In the genomic region with DNA sequence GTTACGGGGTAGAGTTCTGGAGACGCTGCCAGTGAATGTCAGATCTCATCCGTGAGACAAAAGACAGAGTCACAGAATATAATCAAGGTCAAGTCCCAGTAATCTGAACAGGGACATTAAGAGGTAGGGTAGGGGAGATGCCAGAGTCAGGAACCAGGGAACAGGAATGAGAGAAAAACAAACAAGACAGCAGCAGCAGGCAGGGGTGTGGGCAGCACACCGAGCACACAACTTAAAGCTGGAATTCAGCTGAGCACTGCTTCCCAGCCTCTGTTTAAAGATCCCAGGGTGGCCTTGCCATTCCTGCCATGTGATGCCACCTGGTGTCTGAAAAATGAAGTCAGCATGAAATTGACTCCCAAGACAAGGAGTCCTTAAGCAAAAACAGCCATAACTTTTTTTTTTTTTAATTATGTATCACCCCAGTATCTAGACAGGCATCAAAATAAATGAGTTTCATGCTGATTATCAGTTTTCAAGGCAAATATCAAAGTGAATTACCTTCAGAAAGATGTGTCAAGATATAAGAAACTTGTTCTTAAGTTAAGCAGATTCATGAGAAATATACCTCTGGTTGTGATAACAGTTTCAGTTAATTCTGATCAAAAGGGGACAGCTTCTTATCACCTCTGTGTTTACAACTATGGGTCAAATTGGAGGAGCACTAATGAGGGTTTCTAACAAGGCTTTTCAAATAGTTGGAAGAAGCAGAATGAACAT, we compare ENCODE assay signal across 8 cellular contexts.
A peak's percentile ranks its signal among the peaks of the same experiment; 100 is the strongest.
DNase-seq lines count a peak whose midpoint lies in the region; ATAC-seq, FAIRE-seq and TF ChIP-seq lines count a peak whose summit lies in the region.

No MANE protein-coding gene starts in this region.

- H3K36me3 ChIP-seq in breast epithelium (no peaks in the 10 kb centered on the region), kidney (ENCODE audit: control insufficient read depth in 1 of 2, insufficient read depth in 2 of 2, low read length in 2 of 2) (no peaks in the 10 kb centered on the region)

- TF ChIP-seq POLR2A in breast epithelium (IDR thresholded peaks at IDR 0.05), result no peak

- CTCF ChIA-PET in activated CD4-positive, alpha-beta memory T cell treated with anti-CD3 and anti-CD28 coated beads for 36 hours (lab: Charles Lee), result interaction anchor here (0.6 to 1.9 kb wide), 5 partner anchors 30 to 1069 kb away, joined by 3 to 6 read pairs (median 5); no protein-coding TSS in a partner anchor
- CTCF ChIA-PET in activated CD4-positive, alpha-beta memory T cell treated with anti-CD3 and anti-CD28 coated beads, Interleukin-2, amount 10 ng/mL, durations not matched to agents 7 days and 5 days (lab: Charles Lee), result no interaction called here

- H3K4me3 ChIP-seq in breast epithelium (no peak overlapping the region), kidney (ENCODE audit: low read length in 2 of 2) (peak overlapping the region in 1 of 2 donors; percentile 5)

- peaks cover 17% of the 10 kb centered on the region for H3K36me3 Mint-ChIP-seq in activated CD4-positive, alpha-beta memory T cell treated with anti-CD3 and anti-CD28 coated beads for 36 hours
- H3K36me3 Mint-ChIP-seq in activated CD4-positive, alpha-beta memory T cell treated with anti-CD3 and anti-CD28 coated beads, Interleukin-2, amount 10 ng/mL, durations not matched to agents 7 days and 5 days (ENCODE audit: low read depth), result peaks cover 3% of the 10 kb centered on the region

- H3K9me3 Mint-ChIP-seq in activated CD4-positive, alpha-beta memory T cell treated with anti-CD3 and anti-CD28 coated beads for 36 hours, result peaks cover 6% of the 10 kb centered on the region
- peaks cover 2% of the 10 kb centered on the region for H3K9me3 Mint-ChIP-seq in activated CD4-positive, alpha-beta memory T cell treated with anti-CD3 and anti-CD28 coated beads, Interleukin-2, amount 10 ng/mL, durations not matched to agents 7 days and 5 days

- H3K27ac ChIP-seq in breast epithelium (no peak overlapping the region), kidney (ENCODE audit: low read depth in 2 of 2, low read length in 2 of 2) (no peak overlapping the region)

- no peaks in the 10 kb centered on the region for H3K27me3 ChIP-seq in breast epithelium

- peak; percentile 27 for DNase-seq in activated CD4-positive, alpha-beta memory T cell treated with anti-CD3 and anti-CD28 coated beads for 36 hours
- no peak for DNase-seq in activated CD4-positive, alpha-beta memory T cell treated with anti-CD3 and anti-CD28 coated beads, Interleukin-2, amount 10 ng/mL, durations not matched to agents 7 days and 5 days
- DNase-seq in NCI-H748 treated with DMSO at 0.1 percent for 48 hours (lab: John Stamatoyannopoulos, UW) (peak; percentile 41), breast epithelium (ENCODE audit: low spot score in 2 of 2) (peak in 1 of 2 donors; percentile 20), kidney (no peak), stromal cell of bone marrow (ENCODE audit: low read depth) (peak; percentile 67)

- TF ChIP-seq CTCF in breast epithelium (IDR thresholded peaks at IDR 0.05) (peak in 2 of 3 donors; percentile 41 to 42), kidney (IDR thresholded peaks at IDR 0.05; ENCODE audit: borderline replicate concordance, extremely low read depth, insufficient read depth) (peak; percentile 73)

- H3K4me3 Mint-ChIP-seq in activated CD4-positive, alpha-beta memory T cell treated with anti-CD3 and anti-CD28 coated beads for 36 hours, result no peak overlapping the region
- no peak overlapping the region for H3K4me3 Mint-ChIP-seq in activated CD4-positive, alpha-beta memory T cell treated with anti-CD3 and anti-CD28 coated beads, Interleukin-2, amount 10 ng/mL, durations not matched to agents 7 days and 5 days

- H3K27me3 Mint-ChIP-seq in activated CD4-positive, alpha-beta memory T cell treated with anti-CD3 and anti-CD28 coated beads for 36 hours, result no peaks in the 10 kb centered on the region
- H3K27me3 Mint-ChIP-seq in activated CD4-positive, alpha-beta memory T cell treated with anti-CD3 and anti-CD28 coated beads, Interleukin-2, amount 10 ng/mL, durations not matched to agents 7 days and 5 days, result no peaks in the 10 kb centered on the region

- H3K4me1 Mint-ChIP-seq in activated CD4-positive, alpha-beta memory T cell treated with anti-CD3 and anti-CD28 coated beads for 36 hours (ENCODE audit: low read depth), result no peaks in the 10 kb centered on the region
- no peaks in the 10 kb centered on the region for H3K4me1 Mint-ChIP-seq in activated CD4-positive, alpha-beta memory T cell treated with anti-CD3 and anti-CD28 coated beads, Interleukin-2, amount 10 ng/mL, durations not matched to agents 7 days and 5 days

- POLR2A ChIA-PET in activated CD4-positive, alpha-beta memory T cell treated with anti-CD3 and anti-CD28 coated beads for 36 hours (lab: Charles Lee), result no interaction called here
- POLR2A ChIA-PET in activated CD4-positive, alpha-beta memory T cell treated with anti-CD3 and anti-CD28 coated beads, Interleukin-2, amount 10 ng/mL, durations not matched to agents 7 days and 5 days (lab: Charles Lee), result no interaction called here

- peak; percentile 73 for FAIRE-seq in kidney (lab: Jason Lieb, UNC)

- no peak overlapping the region for H3K9ac ChIP-seq in kidney (ENCODE audit: low read length in 2 of 2)

- intact Hi-C loops in activated CD4-positive, alpha-beta memory T cell treated with anti-CD3 and anti-CD28 coated beads for 36 hours (cut with micrococcal nuclease), result loop anchor here (1.0 to 5.0 kb wide), 3 partner anchors 107 to 523 kb away; no protein-coding TSS in a partner anchor
- intact Hi-C loops in breast epithelium (cut with DNase I; ENCODE audit: low total_unique reads), result loop anchor here (10.0 kb wide), 1 partner anchor 420 kb away; no protein-coding TSS in a partner anchor
- intact Hi-C loops in kidney (cut with DNase I), result no loop called here

- no peaks in the 10 kb centered on the region for H3K9me3 ChIP-seq in breast epithelium
- H3K9me3 ChIP-seq in kidney (ENCODE audit: control insufficient read depth in 1 of 2, low read length in 2 of 2), result no peaks in the 10 kb centered on the region

- no peaks in the 10 kb centered on the region for H3K4me1 ChIP-seq in breast epithelium
- no peaks in the 10 kb centered on the region for H3K4me1 ChIP-seq in kidney (ENCODE audit: control insufficient read depth in 1 of 2, insufficient read depth in 1 of 2, low read depth in 1 of 2, low read length in 2 of 2)

- H3K27ac Mint-ChIP-seq in activated CD4-positive, alpha-beta memory T cell treated with anti-CD3 and anti-CD28 coated beads for 36 hours, result no peak overlapping the region
- H3K27ac Mint-ChIP-seq in activated CD4-positive, alpha-beta memory T cell treated with anti-CD3 and anti-CD28 coated beads, Interleukin-2, amount 10 ng/mL, durations not matched to agents 7 days and 5 days, result no peak overlapping the region

- ATAC-seq in HG03439 (IDR thresholded peaks at IDR 0.05; ENCODE audit: unreplicated experiment) (peak; percentile 53), GM18907 (IDR thresholded peaks at IDR 0.05; ENCODE audit: unreplicated experiment) (no peak)

Comparison
In these comparisons a context has a peak if more than half of its experiments do, and no peak if none do; other contexts are left out.
1. DNase-seq: peak in activated CD4-positive, alpha-beta memory T cell treated with anti-CD3 and anti-CD28 coated beads for 36 hours (single experiment), NCI-H748 treated with DMSO at 0.1 percent for 48 hours (single experiment) and stromal cell of bone marrow (single experiment); none in activated CD4-positive, alpha-beta memory T cell treated with anti-CD3 and anti-CD28 coated beads, Interleukin-2, amount 10 ng/mL, durations not matched to agents 7 days and 5 days (single experiment) and kidney (single experiment).